ENCODE assay signal across 8 cellular contexts in genomic region chr12:10235761-10236631, GRCh38. TPM values are rescaled to one million over a fixed set of nuclear protein-coding genes. Genes with fewer than 3 reads are reported as not detected.
DNase-seq lines count a peak whose midpoint lies in the region; ATAC-seq, FAIRE-seq and TF ChIP-seq lines count a peak whose summit lies in the region.

No MANE protein-coding gene starts in this region.

- H2AFZ ChIP-seq in parathyroid adenoma, result no peak overlapping the region

- no peaks in the 10 kb centered on the region for H3K36me3 ChIP-seq in parathyroid adenoma (ENCODE audit: control insufficient read depth, insufficient read depth, low read length)

- H3K4me3 Mint-ChIP-seq in activated T-cell treated with anti-CD3 and anti-CD28 coated beads, Interleukin-2, amount 50 U/mL, for 4 hours, result no peak overlapping the region

- H3K27me3 ChIP-seq in parathyroid adenoma (ENCODE audit: control insufficient read depth, insufficient read depth, low read length), result no peaks in the 10 kb centered on the region

- H3K9ac ChIP-seq in parathyroid adenoma, result no peak overlapping the region

- peak; percentile 56 to 78 for ATAC-seq in activated T-cell treated with anti-CD3 and anti-CD28 coated beads, Interleukin-2, amount 50 U/mL, for 4 hours
- ATAC-seq in HG02870 (IDR thresholded peaks at IDR 0.05; ENCODE audit: unreplicated experiment), result no peak
- no peak for ATAC-seq in GM19324 (IDR thresholded peaks at IDR 0.05; ENCODE audit: low FRiP score, unreplicated experiment)

- TF ChIP-seq POLR2A in GM12891 (IDR thresholded peaks at IDR 0.05; ENCODE audit: low read depth, low read length), result no peak

- H3K4me1 Mint-ChIP-seq in activated T-cell treated with anti-CD3 and anti-CD28 coated beads, Interleukin-2, amount 50 U/mL, for 4 hours (ENCODE audit: low read depth), result peaks cover 7% of the 10 kb centered on the region

- H3K9me3 Mint-ChIP-seq in activated T-cell treated with anti-CD3 and anti-CD28 coated beads, Interleukin-2, amount 50 U/mL, for 4 hours, result peaks cover 3% of the 10 kb centered on the region

- H3K4me3 ChIP-seq in AG09309 (ENCODE audit: control insufficient read depth, low read depth, low read length), result no peak overlapping the region
- no peak overlapping the region for H3K4me3 ChIP-seq in parathyroid adenoma (ENCODE audit: low read depth, low read length)

- no peak for DNase-seq in AG09309 (ENCODE audit: low read depth)
- DNase-seq in GM12891 (ENCODE audit: insufficient read length, low spot score), result no peak
- peak; percentile 3 for DNase-seq in NCI-H526 treated with DMSO at 0.1 percent for 48 hours (lab: John Stamatoyannopoulos, UW)
- DNase-seq in activated T-cell treated with anti-CD3 and anti-CD28 coated beads, Interleukin-2, amount 50 U/mL, for 4 hours, result peak; percentile 42
- peak; percentile 15 for DNase-seq in foreskin melanocyte

- H3K9me3 ChIP-seq in parathyroid adenoma (ENCODE audit: control insufficient read depth, low read length), result no peaks in the 10 kb centered on the region

- H3K79me2 ChIP-seq in parathyroid adenoma, result no peaks in the 10 kb centered on the region

- H3K4me1 ChIP-seq in parathyroid adenoma, result no peaks in the 10 kb centered on the region

- H3K36me3 Mint-ChIP-seq in activated T-cell treated with anti-CD3 and anti-CD28 coated beads, Interleukin-2, amount 50 U/mL, for 4 hours (ENCODE audit: insufficient read depth), result no peaks in the 10 kb centered on the region

- TF ChIP-seq CTCF in AG09309 (IDR thresholded peaks at IDR 0.05; ENCODE audit: control insufficient read depth, insufficient read depth, low read depth, low read length, missing control alignments) (peak; percentile 76), parathyroid adenoma (IDR thresholded peaks at IDR 0.05) (peak; percentile 91)

- H3K4me2 ChIP-seq in parathyroid adenoma (ENCODE audit: low read length), result no peak overlapping the region

- no peaks in the 10 kb centered on the region for H3K27me3 Mint-ChIP-seq in activated T-cell treated with anti-CD3 and anti-CD28 coated beads, Interleukin-2, amount 50 U/mL, for 4 hours (ENCODE audit: low read depth)

- no peak overlapping the region for H3K27ac ChIP-seq in parathyroid adenoma

- peak; percentile 48 for FAIRE-seq in GM12891 (lab: Jason Lieb, UNC)

TF ChIP-seq in GM12891, 5 proteins besides CTCF, POLR2A, EP300 and RAD21:
- TF ChIP-seq POLR2AphosphoS5 (IDR thresholded peaks at IDR 0.05; ENCODE audit: low read depth, low read length) (no peak), SPI1 (IDR thresholded peaks at IDR 0.05; ENCODE audit: low read depth, low read length) (no peak), TAF1 (IDR thresholded peaks at IDR 0.05; ENCODE audit: low read depth, low read length) (no peak)

RNA-seq across cellular contexts. Expression of gene GABARAPL1, which starts 23.3 kb away (rescaled TPM):
- polyA plus RNA-seq in GM12891 (2012; ENCODE audit: low read depth, missing spikeins), result 10.8 TPM
- 10 to 100 TPM in 1 of 3 donors, 1 to 10 TPM in 2; 6.3 to 10.4 (median 9.3) TPM for total RNA-seq in activated T-cell treated with anti-CD3 and anti-CD28 coated beads, Interleukin-2, amount 50 U/mL, for 4 hours

RNA-seq across cellular contexts. Expression of gene TMEM52B, which starts 57.2 kb away (rescaled TPM):
- polyA plus RNA-seq in GM12891 (2012; ENCODE audit: low read depth, missing spikeins), result not detected
- total RNA-seq in activated T-cell treated with anti-CD3 and anti-CD28 coated beads, Interleukin-2, amount 50 U/mL, for 4 hours, result not detected

Comparison
In these comparisons a context has a peak if more than half of its experiments do, and no peak if none do; other contexts are left out.
1. DNase-seq: peak in NCI-H526 treated with DMSO at 0.1 percent for 48 hours (single experiment), activated T-cell treated with anti-CD3 and anti-CD28 coated beads, Interleukin-2, amount 50 U/mL, for 4 hours (single experiment) and foreskin melanocyte (single experiment); none in AG09309 (single experiment) and GM12891 (single experiment).
2. ATAC-seq: peak in activated T-cell treated with anti-CD3 and anti-CD28 coated beads, Interleukin-2, amount 50 U/mL, for 4 hours (2 of 2); none in HG02870 (single experiment) and GM19324 (single experiment).